ENCODE assay signal across 11 cellular contexts in genomic region chr17:17351901-17352781, GRCh38. TPM values are rescaled to one million over a fixed set of nuclear protein-coding genes. Genes with fewer than 3 reads are reported as not detected.
A peak's percentile ranks its signal among the peaks of the same experiment; 100 is the strongest.
DNase-seq lines count a peak whose midpoint lies in the region; ATAC-seq, FAIRE-seq and TF ChIP-seq lines count a peak whose summit lies in the region.
"Had no signal": no experiment of that assay in that cellular context is flagged by ENCODE, and none has a peak within 500 bp of the region (broad histone marks: within the 10 kb centered on the region; RNA-seq: fewer than 3 reads in every experiment).

No MANE protein-coding gene starts in this region.

- in situ Hi-C loops in astrocyte of the spinal cord (cut with HindIII; ENCODE audit: low sequenced_read_pairs), result loop anchor here (25.0 kb wide), 1 partner anchor 235 kb away; the partner anchor contains the start of gene PEMT

- no peak for TF ChIP-seq CTCF in astrocyte of the spinal cord (IDR thresholded peaks at IDR 0.05; ENCODE audit: low read depth, low read length)

- ATAC-seq in HG02938 (IDR thresholded peaks at IDR 0.05; ENCODE audit: unreplicated experiment), result no peak
- ATAC-seq in HG02798 (IDR thresholded peaks at IDR 0.05; ENCODE audit: poor library complexity, unreplicated experiment), result no peak
- ATAC-seq: GM12878 had no signal

- FAIRE-seq in HTR-8/SVneo (lab: Jason Lieb, UNC), result peak; percentile 63
- FAIRE-seq: GM12878 had no signal

- H3K4me3 ChIP-seq in astrocyte of the spinal cord (ENCODE audit: low read depth, low read length), result no peak overlapping the region
- H3K4me3 ChIP-seq: GM12878 had no signal

- DNase-seq in A172 (ENCODE audit: low spot score) (peak; percentile 63), HTR-8/SVneo (ENCODE audit: insufficient read length, low spot score) (peak; percentile 47), astrocyte of the spinal cord (ENCODE audit: low read depth, low spot score) (peak; percentile 29), iris pigment epithelial cell (ENCODE audit: low read depth) (peak; percentile 46), NCI-H2171 (lab: John Stamatoyannopoulos, UW) (no peak), NOMO-1 treated with DMSO at 0.1 percent for 48 hours (lab: John Stamatoyannopoulos, UW; ENCODE audit: unreplicated experiment) (no peak)
- DNase-seq: activated CD4-positive, CD25-positive, alpha-beta regulatory T cell treated with anti-CD3 and anti-CD28 coated beads, Interleukin-2, amount 50 U/mL, for 72 hours; NCI-H526 treated with DMSO at 0.1 percent for 48 hours had no signal

RNA-seq across cellular contexts. Expression of gene NT5M, which starts 49.0 kb away (rescaled TPM):
- 12.3 and 12.7 TPM in 2 replicates for total RNA-seq in A172 (2014; rRNA removed; shearing (Covaris generic))

Comparison
In these comparisons a context has a peak if more than half of its experiments do, and no peak if none do; other contexts are left out.
1. DNase-seq: peak in A172 (single experiment), HTR-8/SVneo (single experiment), astrocyte of the spinal cord (single experiment) and iris pigment epithelial cell (single experiment); none in NCI-H2171 (single experiment) and NOMO-1 treated with DMSO at 0.1 percent for 48 hours (single experiment).